Comparison of ENCODE assay signal across 35 cellular contexts in the genomic region with DNA sequence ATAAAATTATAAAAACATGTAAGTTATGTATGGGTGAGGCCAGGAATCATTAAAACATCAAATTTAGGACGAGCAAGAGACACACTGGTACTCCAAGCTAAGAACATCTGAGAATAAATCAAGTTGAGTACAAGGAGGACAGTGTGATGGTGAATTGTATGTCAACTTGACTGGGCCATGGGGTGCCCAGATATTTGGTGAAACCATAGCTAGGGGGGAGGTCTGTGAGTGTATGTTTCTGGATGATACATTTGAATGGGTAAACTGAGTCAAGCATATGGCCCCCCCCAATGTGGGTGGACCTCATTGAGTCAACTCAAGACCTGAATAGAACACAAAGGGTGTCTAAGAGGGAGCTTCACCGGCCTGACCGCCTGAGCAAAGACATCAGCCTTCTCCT.
DNase-seq lines count a peak whose midpoint lies in the region; ATAC-seq and TF ChIP-seq lines count a peak whose summit lies in the region.
"Had no signal": no experiment of that assay in that cellular context is flagged by ENCODE, and none has a peak within 500 bp of the region (broad histone marks: within the 10 kb centered on the region; RNA-seq: fewer than 3 reads in every experiment).

No MANE protein-coding gene starts in this region.

- H3K4me3 Mint-ChIP-seq in WTC11 (no peak overlapping the region), chondrocyte (ENCODE audit: unreplicated experiment) (no peak overlapping the region)
- H3K4me3 Mint-ChIP-seq in activated CD4-positive, alpha-beta T cell treated with anti-CD3 and anti-CD28 coated beads, Interleukin-2, amount 10 ng/mL, durations not matched to agents 7 days and 5 days, result no peak overlapping the region
- H3K4me3 Mint-ChIP-seq: B cell; CD14-positive monocyte; CD4-positive, alpha-beta memory T cell; CD4-positive, alpha-beta T cell; CD4-positive, CD25-positive, alpha-beta regulatory T cell; CD8-positive, alpha-beta memory T cell; CD8-positive, alpha-beta T cell had no signal

- H3K9me3 Mint-ChIP-seq in WTC11 (peaks cover 8% of the 10 kb centered on the region), chondrocyte (ENCODE audit: low read depth) (peaks cover 12% of the 10 kb centered on the region)
- H3K9me3 Mint-ChIP-seq in activated CD4-positive, alpha-beta T cell treated with anti-CD3 and anti-CD28 coated beads, Interleukin-2, amount 10 ng/mL, durations not matched to agents 7 days and 5 days, result no peaks in the 10 kb centered on the region
- H3K9me3 Mint-ChIP-seq: CD8-positive, alpha-beta memory T cell; CD8-positive, alpha-beta T cell had no signal

- POLR2A ChIA-PET in HEK293 (lab: Yijun Ruan, JAX), result no interaction called here
- POLR2A ChIA-PET in WTC11 (lab: Charles Lee), result no interaction called here
- POLR2A ChIA-PET in activated CD4-positive, alpha-beta T cell treated with anti-CD3 and anti-CD28 coated beads, Interleukin-2, amount 10 ng/mL, durations not matched to agents 7 days and 5 days (lab: Charles Lee), result no interaction called here

- H3K4me1 Mint-ChIP-seq in WTC11 (no peaks in the 10 kb centered on the region), chondrocyte (ENCODE audit: low read depth) (no peaks in the 10 kb centered on the region)
- peaks cover 6% of the 10 kb centered on the region for H3K4me1 Mint-ChIP-seq in activated CD4-positive, alpha-beta T cell treated with anti-CD3 and anti-CD28 coated beads, Interleukin-2, amount 10 ng/mL, durations not matched to agents 7 days and 5 days
- H3K4me1 Mint-ChIP-seq: CD4-positive, alpha-beta memory T cell had no signal

- TF ChIP-seq CTCF in HEK293 (tag by site-specific recombination; IDR thresholded peaks at IDR 0.05) (no peak), WTC11 (IDR thresholded peaks at IDR 0.05) (no peak), chondrocyte (IDR thresholded peaks at IDR 0.05) (no peak), spleen (IDR thresholded peaks at IDR 0.05 in 8 of 11, conservative IDR thresholded peaks at IDR 0.05 in 3 of 11) (no peak), tibial nerve (IDR thresholded peaks at IDR 0.05) (no peak)

- no peak overlapping the region for H3K27ac Mint-ChIP-seq in WTC11
- no peak overlapping the region for H3K27ac Mint-ChIP-seq in chondrocyte (ENCODE audit: unreplicated experiment)
- no peak overlapping the region for H3K27ac Mint-ChIP-seq in activated CD4-positive, alpha-beta T cell treated with anti-CD3 and anti-CD28 coated beads, Interleukin-2, amount 10 ng/mL, durations not matched to agents 7 days and 5 days
- H3K27ac Mint-ChIP-seq: B cell; CD14-positive monocyte; CD4-positive, alpha-beta memory T cell; CD4-positive, alpha-beta T cell; CD4-positive, CD25-positive, alpha-beta regulatory T cell; CD8-positive, alpha-beta memory T cell; CD8-positive, alpha-beta T cell had no signal

- WGBS in spleen, 5 donors, result 71 to 96% (median 85%) methylated on average over 3 of the region's 3 CpGs
- 86 to 96% methylated on average over 3 of the region's 3 CpGs for WGBS in tibial nerve, 2 donors

- TF ChIP-seq POLR2A in spleen (IDR thresholded peaks at IDR 0.05) (no peak), tibial nerve (IDR thresholded peaks at IDR 0.05) (no peak)

- H3K27me3 Mint-ChIP-seq in WTC11 (ENCODE audit: low read depth) (no peaks in the 10 kb centered on the region), chondrocyte (ENCODE audit: low read depth) (no peaks in the 10 kb centered on the region)
- no peaks in the 10 kb centered on the region for H3K27me3 Mint-ChIP-seq in activated CD4-positive, alpha-beta T cell treated with anti-CD3 and anti-CD28 coated beads, Interleukin-2, amount 10 ng/mL, durations not matched to agents 7 days and 5 days
- H3K27me3 Mint-ChIP-seq: B cell; CD4-positive, alpha-beta memory T cell; CD4-positive, alpha-beta T cell; CD4-positive, CD25-positive, alpha-beta regulatory T cell had no signal

- no peaks in the 10 kb centered on the region for H3K4me1 ChIP-seq in HEK293 (ENCODE audit: control insufficient read depth, insufficient read depth, low read length)
- peaks cover 0 to 4% (median 0%) of the 10 kb centered on the region in 6 donors for H3K4me1 ChIP-seq in spleen
- no peaks in the 10 kb centered on the region for H3K4me1 ChIP-seq in tibial nerve
- H3K4me1 ChIP-seq: A549, BE2C, Caco-2 had no signal

- TF ChIP-seq EP300 in tibial nerve (IDR thresholded peaks at IDR 0.05), result no peak

- intact Hi-C loops in spleen (cut with DNase I; ENCODE audit: low total_unique reads), result no loop called here

- H3K27me3 ChIP-seq in spleen (replicated peaks in 1 of 7) (no peaks in the 10 kb centered on the region), tibial nerve (no peaks in the 10 kb centered on the region)
- H3K27me3 ChIP-seq: BE2C; BLaER1; BLaER1 treated with 17β-estradiol and CSF1 and Interleukin-3, amounts not matched to agents 10 nM and 100 nM had no signal

- H3K27ac ChIP-seq in HEK293 (ENCODE audit: extremely low read depth, low read depth, low read length) (no peak overlapping the region), spleen (no peak overlapping the region), tibial nerve (no peak overlapping the region)
- H3K27ac ChIP-seq: 22Rv1; A549; BLaER1; BLaER1 treated with 17β-estradiol and CSF1 and Interleukin-3, amounts not matched to agents 10 nM and 100 nM; C4-2B had no signal

- H3K36me3 Mint-ChIP-seq in WTC11, result peaks cover 6% of the 10 kb centered on the region; the same call in 1 of the 2 replicates
- H3K36me3 Mint-ChIP-seq in chondrocyte (ENCODE audit: low read depth), result no peaks in the 10 kb centered on the region
- no peaks in the 10 kb centered on the region for H3K36me3 Mint-ChIP-seq in activated CD4-positive, alpha-beta T cell treated with anti-CD3 and anti-CD28 coated beads, Interleukin-2, amount 10 ng/mL, durations not matched to agents 7 days and 5 days (ENCODE audit: low read depth)
- H3K36me3 Mint-ChIP-seq: CD14-positive monocyte; CD4-positive, alpha-beta memory T cell; CD4-positive, CD25-positive, alpha-beta regulatory T cell; CD8-positive, alpha-beta memory T cell; CD8-positive, alpha-beta T cell had no signal

- CTCF ChIA-PET in HEK293 (lab: Yijun Ruan, JAX) (no interaction called here), WTC11 (lab: Charles Lee) (no interaction called here)
- CTCF ChIA-PET in activated CD4-positive, alpha-beta T cell treated with anti-CD3 and anti-CD28 coated beads, Interleukin-2, amount 10 ng/mL, durations not matched to agents 7 days and 5 days (lab: Charles Lee), result interaction anchor here (0.6 kb wide), 1 partner anchor 133 kb away, joined by 3 read pairs; no protein-coding TSS in a partner anchor

- no peaks in the 10 kb centered on the region for H3K9me3 ChIP-seq in HEK293 (ENCODE audit: control insufficient read depth, insufficient read depth, low read depth, low read length)
- peaks cover 0 to 26% (median 0%) of the 10 kb centered on the region in 8 donors for H3K9me3 ChIP-seq in spleen
- no peaks in the 10 kb centered on the region for H3K9me3 ChIP-seq in tibial nerve
- H3K9me3 ChIP-seq: A549, BE2C, Caco-2 had no signal

- ATAC-seq in WTC11, result no peak
- ATAC-seq: A549; CD8-positive, alpha-beta T cell had no signal

- H3K4me3 ChIP-seq in HEK293 (ENCODE audit: low read depth, low read length) (no peak overlapping the region), spleen (no peak overlapping the region), tibial nerve (no peak overlapping the region)
- H3K4me3 ChIP-seq: A549; BLaER1; BLaER1 treated with 17β-estradiol and CSF1 and Interleukin-3, amounts not matched to agents 10 nM and 100 nM had no signal

- DNase-seq in WTC11 (ENCODE audit: low spot score) (no peak), chondrocyte (ENCODE audit: low spot score) (peak; percentile 27), spleen (peak; percentile 43), tibial nerve (ENCODE audit: low spot score in 2 of 2) (no peak), NK-92 (lab: John Stamatoyannopoulos, UW; ENCODE audit: unreplicated experiment) (no peak)
- no peak for DNase-seq in central memory CD4-positive, alpha-beta T cell
- no peak for DNase-seq in activated CD4-positive, alpha-beta T cell treated with anti-CD3 and anti-CD28 coated beads, Interleukin-2, amount 10 ng/mL, durations not matched to agents 7 days and 5 days
- DNase-seq: 8988T; ACHN; AML-193; BE2C; C1 segment of cervical spinal cord; Caco-2; Calu3; CD4-positive, alpha-beta memory T cell; CD4-positive, alpha-beta T cell; CD4-positive, CD25-positive, alpha-beta regulatory T cell; CD8-positive, alpha-beta memory T cell; CD8-positive, alpha-beta T cell; COR-L47; DMS 273 treated with DMSO at 0.1 percent for 48 hours; DMS153; DMS53; DMS79; DMS79 treated with DMSO at 0.1 percent for 48 hours; DND-41; EL had no signal

- H3K36me3 ChIP-seq in HEK293 (ENCODE audit: control insufficient read depth in 2 of 2, insufficient read depth in 1 of 2, low read length in 2 of 2) (no peaks in the 10 kb centered on the region), spleen (no peaks in the 10 kb centered on the region), tibial nerve (no peaks in the 10 kb centered on the region)
- H3K36me3 ChIP-seq: BE2C; BLaER1; BLaER1 treated with 17β-estradiol and CSF1 and Interleukin-3, amounts not matched to agents 10 nM and 100 nM had no signal

TF ChIP-seq in HEK293, 187 proteins besides CTCF, POLR2A, EP300 and RAD21 (continues in another document):
- peak; percentile 54; the same call in 1 of the 2 replicates for TF ChIP-seq ZNF416 (tag by site-specific recombination; IDR thresholded peaks at IDR 0.05)
- no peak for TF ChIP-seq REPIN1 (tag by site-specific recombination; IDR thresholded peaks at IDR 0.05; ENCODE audit: low read depth)
- no peak for TF ChIP-seq ZNF335 (tag by site-specific recombination; conservative IDR thresholded peaks at IDR 0.05)

TF ChIP-seq in WTC11, 78 proteins besides CTCF, POLR2A, EP300 and RAD21:
- TF ChIP-seq ZNF416 (CRISPR knock-in tag; IDR thresholded peaks at IDR 0.05) (0 out of 2 replicates have a peak, but pooled peaks have one; percentile 23), MLX (CRISPR knock-in tag; IDR thresholded peaks at IDR 0.05) (no peak)

Comparison
In these comparisons a context has a peak if more than half of its experiments do, and no peak if none do; other contexts are left out.
1. DNase-seq: peak in chondrocyte (single experiment) and spleen (single experiment); none in WTC11 (single experiment), central memory CD4-positive, alpha-beta T cell (single experiment), tibial nerve (0 of 2), activated CD4-positive, alpha-beta T cell treated with anti-CD3 and anti-CD28 coated beads, Interleukin-2, amount 10 ng/mL, durations not matched to agents 7 days and 5 days (single experiment) and NK-92 (single experiment).
2. Of the 8 proteins assayed by ChIP-seq in both HEK293 and WTC11: peak only in HEK293: none; only in WTC11: none; in both: ZNF416; in neither: 7.